8 cellular contexts compared by ENCODE assay signal in genomic region chr11:12287374-12288211, GRCh38.
DNase-seq lines count a peak whose midpoint lies in the region; ATAC-seq and TF ChIP-seq lines count a peak whose summit lies in the region.

No MANE protein-coding gene starts in this region.

- no peak overlapping the region for H3K9ac ChIP-seq in SU-DHL-6 (ENCODE audit: low read length)

- peaks cover 0 to 45% (median 39%) of the 10 kb centered on the region in 4 donors for H3K4me1 ChIP-seq in sigmoid colon

- no peaks in the 10 kb centered on the region; the same call in 1 of the 2 replicates for H3K27me3 ChIP-seq in SU-DHL-6 (ENCODE audit: low read length)
- H3K27me3 ChIP-seq in sigmoid colon, result no peaks in the 10 kb centered on the region

- H4K20me1 ChIP-seq in SU-DHL-6 (ENCODE audit: low read depth, low read length), result no peaks in the 10 kb centered on the region

- no peaks in the 10 kb centered on the region for H3K79me2 ChIP-seq in SU-DHL-6 (ENCODE audit: insufficient read depth, low read length)

- no peak overlapping the region for H3K4me3 ChIP-seq in SU-DHL-6 (ENCODE audit: insufficient read depth, low read length, poor library complexity, severe bottlenecking)
- no peak overlapping the region for H3K4me3 ChIP-seq in sigmoid colon

- TF ChIP-seq CTCF in SU-DHL-6 (IDR thresholded peaks at IDR 0.05; ENCODE audit: insufficient read depth, low read length, poor library complexity, severe bottlenecking) (peak; percentile 71), sigmoid colon (IDR thresholded peaks at IDR 0.05) (peak; percentile 48 to 57 (median 52))

- H3K27ac ChIP-seq in SU-DHL-6 (ENCODE audit: low read depth, low read length), result no peak overlapping the region
- peak overlapping the region; percentile 88 to 99 (median 92) for H3K27ac ChIP-seq in sigmoid colon

- no peak for TF ChIP-seq EP300 in sigmoid colon (IDR thresholded peaks at IDR 0.05)

- TF ChIP-seq POLR2A in sigmoid colon (IDR thresholded peaks at IDR 0.05), result no peak

- intact Hi-C loops in Right ventricle myocardium superior (cut with DNase I), result loop anchor here (10.0 kb wide), 1 partner anchor 483 kb away; no protein-coding TSS in a partner anchor
- intact Hi-C loops in sigmoid colon (cut with DNase I), result loop anchor here (1.0 to 5.0 kb wide), 4 partner anchors 90 to 607 kb away; partner anchors contain the start of genes PARVA and TEAD1

- H3K36me3 ChIP-seq in SU-DHL-6 (ENCODE audit: low read length) (no peaks in the 10 kb centered on the region), sigmoid colon (no peaks in the 10 kb centered on the region)

- DNase-seq in COLO668 (lab: John Stamatoyannopoulos, UW; ENCODE audit: unreplicated experiment) (peak; percentile 61), HT1080 (ENCODE audit: low read depth) (peak; percentile 97), Right ventricle myocardium superior (no peak), sigmoid colon (peak; percentile 93), AML-193 (lab: John Stamatoyannopoulos, UW) (no peak), NCI-H187 treated with DMSO at 0.1 percent for 48 hours (lab: John Stamatoyannopoulos, UW) (no peak)
- DNase-seq in activated CD4-positive, alpha-beta T cell treated with anti-CD3 and anti-CD28 coated beads for 1 hour, result no peak

- H3K4me2 ChIP-seq in SU-DHL-6 (ENCODE audit: low read depth, low read length, poor library complexity, severe bottlenecking), result no peak overlapping the region

- ATAC-seq in Right ventricle myocardium superior (ENCODE audit: poor library complexity), result peak; percentile 48

- H2AFZ ChIP-seq in SU-DHL-6 (ENCODE audit: low read depth, low read length, severe bottlenecking), result no peak overlapping the region

- H3K9me3 ChIP-seq in SU-DHL-6 (ENCODE audit: insufficient read depth, low read length) (no peaks in the 10 kb centered on the region), sigmoid colon (no peaks in the 10 kb centered on the region)

- WGBS in sigmoid colon, 2 donors, result 77 to 79% methylated on average over 13 of the region's 13 CpGs

- no peaks in the 10 kb centered on the region for H3F3A ChIP-seq in SU-DHL-6 (ENCODE audit: insufficient read depth)

- H3K9me2 ChIP-seq in SU-DHL-6 (replicated peaks; ENCODE audit: insufficient read depth, low read length), result no peaks in the 10 kb centered on the region

Comparison
In these comparisons a context has a peak if more than half of its experiments do, and no peak if none do; other contexts are left out.
1. DNase-seq: peak in COLO668 (single experiment), HT1080 (single experiment) and sigmoid colon (single experiment); none in Right ventricle myocardium superior (single experiment), AML-193 (0 of 2), activated CD4-positive, alpha-beta T cell treated with anti-CD3 and anti-CD28 coated beads for 1 hour (single experiment) and NCI-H187 treated with DMSO at 0.1 percent for 48 hours (single experiment).